In the genomic region with DNA sequence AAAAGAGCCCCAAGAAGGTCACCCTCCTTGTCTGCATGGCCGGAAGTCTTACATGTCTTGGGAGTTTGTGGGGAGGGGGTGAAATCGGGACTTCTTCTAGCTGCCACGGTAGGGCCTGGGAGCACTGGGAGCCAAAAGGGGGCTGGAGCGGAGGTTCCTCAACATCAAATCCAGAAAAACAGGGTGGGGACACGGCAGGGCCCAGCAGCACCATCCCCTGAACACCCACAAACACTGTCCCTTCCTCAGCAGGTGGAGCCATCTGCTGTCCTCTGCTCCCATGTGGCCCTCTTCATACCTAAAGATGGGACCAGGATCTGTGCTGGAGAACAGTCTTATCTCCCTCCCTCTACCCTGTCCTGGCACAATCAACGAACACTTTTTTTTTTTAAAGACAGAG, we compare ENCODE assay signal across 21 cellular contexts. TPM values are rescaled to one million over a fixed set of nuclear protein-coding genes. Genes with fewer than 3 reads are reported as not detected.
A peak's percentile ranks its signal among the peaks of the same experiment; 100 is the strongest.
DNase-seq lines count a peak whose midpoint lies in the region; ATAC-seq and TF ChIP-seq lines count a peak whose summit lies in the region.
"Had no signal": no experiment of that assay in that cellular context is flagged by ENCODE, and none has a peak within 500 bp of the region (broad histone marks: within the 10 kb centered on the region; RNA-seq: fewer than 3 reads in every experiment).

No MANE protein-coding gene starts in this region.

- intact Hi-C loops in activated CD8-positive, alpha-beta T cell treated with anti-CD3 and anti-CD28 coated beads for 36 hours (cut with micrococcal nuclease), result no loop called here
- intact Hi-C loops in posterior vena cava (cut with DNase I), result no loop called here

- H3K4me3 ChIP-seq in GM23338 (no peak overlapping the region), WERI-Rb-1 (ENCODE audit: low read depth, low read length) (peak overlapping the region; percentile 46), foreskin fibroblast (ENCODE audit: low read depth in 1 of 2, low read length in 2 of 2) (no peak overlapping the region)
- H3K4me3 ChIP-seq: left lung, vagina had no signal

- CTCF ChIA-PET in activated CD8-positive, alpha-beta T cell treated with anti-CD3 and anti-CD28 coated beads for 36 hours (lab: Charles Lee), result no interaction called here
- CTCF ChIA-PET in activated CD8-positive, alpha-beta T cell treated with anti-CD3 and anti-CD28 coated beads, Interleukin-2, amount 10 ng/mL, durations not matched to agents 7 days and 5 days (lab: Charles Lee), result interaction anchor here (1.9 kb wide), 1 partner anchor 24 kb away, joined by 4 read pairs; no protein-coding TSS in a partner anchor

- H3K36me3 Mint-ChIP-seq in activated CD8-positive, alpha-beta T cell treated with anti-CD3 and anti-CD28 coated beads for 36 hours (ENCODE audit: low read depth), result peaks cover 17% of the 10 kb centered on the region
- no peaks in the 10 kb centered on the region for H3K36me3 Mint-ChIP-seq in activated CD8-positive, alpha-beta T cell treated with anti-CD3 and anti-CD28 coated beads, Interleukin-2, amount 10 ng/mL, durations not matched to agents 7 days and 5 days (ENCODE audit: low read depth)
- peaks cover 19% of the 10 kb centered on the region; the same call in 2 of the 3 replicates for H3K36me3 Mint-ChIP-seq in GM23338 (ENCODE audit: low read depth)
- H3K36me3 Mint-ChIP-seq: activated CD4-positive, alpha-beta memory T cell treated with anti-CD3 and anti-CD28 coated beads for 36 hours had no signal

- peaks cover 9% of the 10 kb centered on the region for H3K27me3 ChIP-seq in GM23338 (ENCODE audit: insufficient read depth)
- no peaks in the 10 kb centered on the region for H3K27me3 ChIP-seq in WERI-Rb-1 (ENCODE audit: insufficient read depth, low read depth, severe bottlenecking)
- H3K27me3 ChIP-seq: vagina had no signal

- H3K36me3 ChIP-seq in GM23338 (ENCODE audit: insufficient read depth) (no peaks in the 10 kb centered on the region; the same call in 1 of the 2 replicates), WERI-Rb-1 (no peaks in the 10 kb centered on the region)
- H3K36me3 ChIP-seq: left lung, neutrophil, vagina had no signal

- no peak overlapping the region for H3K27ac Mint-ChIP-seq in activated CD8-positive, alpha-beta T cell treated with anti-CD3 and anti-CD28 coated beads for 36 hours
- no peak overlapping the region for H3K27ac Mint-ChIP-seq in activated CD8-positive, alpha-beta T cell treated with anti-CD3 and anti-CD28 coated beads, Interleukin-2, amount 10 ng/mL, durations not matched to agents 7 days and 5 days
- no peak overlapping the region for H3K27ac Mint-ChIP-seq in GM23338
- H3K27ac Mint-ChIP-seq: activated CD4-positive, alpha-beta memory T cell treated with anti-CD3 and anti-CD28 coated beads for 36 hours; CD8-positive, alpha-beta memory T cell had no signal

- POLR2A ChIA-PET in activated CD8-positive, alpha-beta T cell treated with anti-CD3 and anti-CD28 coated beads for 36 hours (lab: Charles Lee), result no interaction called here
- POLR2A ChIA-PET in activated CD8-positive, alpha-beta T cell treated with anti-CD3 and anti-CD28 coated beads, Interleukin-2, amount 10 ng/mL, durations not matched to agents 7 days and 5 days (lab: Charles Lee), result no interaction called here

- H3K9me3 ChIP-seq in WERI-Rb-1 (ENCODE audit: severe bottlenecking), result peaks cover 8% of the 10 kb centered on the region
- H3K9me3 ChIP-seq: neutrophil, vagina had no signal

- H3K4me3 Mint-ChIP-seq in activated CD8-positive, alpha-beta T cell treated with anti-CD3 and anti-CD28 coated beads for 36 hours, result peak overlapping the region; percentile 14
- no peak overlapping the region for H3K4me3 Mint-ChIP-seq in activated CD8-positive, alpha-beta T cell treated with anti-CD3 and anti-CD28 coated beads, Interleukin-2, amount 10 ng/mL, durations not matched to agents 7 days and 5 days
- H3K4me3 Mint-ChIP-seq in GM23338, result peak overlapping the region; percentile 10; the same call in 1 of the 3 replicates
- H3K4me3 Mint-ChIP-seq: activated CD4-positive, alpha-beta memory T cell treated with anti-CD3 and anti-CD28 coated beads for 36 hours had no signal

- H3K27me3 Mint-ChIP-seq in activated CD8-positive, alpha-beta T cell treated with anti-CD3 and anti-CD28 coated beads for 36 hours, result no peaks in the 10 kb centered on the region
- peaks cover 17% of the 10 kb centered on the region for H3K27me3 Mint-ChIP-seq in activated CD8-positive, alpha-beta T cell treated with anti-CD3 and anti-CD28 coated beads, Interleukin-2, amount 10 ng/mL, durations not matched to agents 7 days and 5 days (ENCODE audit: low read depth)
- H3K27me3 Mint-ChIP-seq in GM23338 (ENCODE audit: insufficient read depth, low read depth, poor library complexity), result peaks cover 13% of the 10 kb centered on the region
- H3K27me3 Mint-ChIP-seq: activated CD4-positive, alpha-beta memory T cell treated with anti-CD3 and anti-CD28 coated beads for 36 hours had no signal

- H2AFZ ChIP-seq in GM23338, result no peak overlapping the region

- H3K79me2 ChIP-seq in GM23338 (replicated peaks; ENCODE audit: insufficient read depth), result peaks cover 33% of the 10 kb centered on the region

- peaks cover 6% of the 10 kb centered on the region for H3K4me1 Mint-ChIP-seq in activated CD8-positive, alpha-beta T cell treated with anti-CD3 and anti-CD28 coated beads for 36 hours (ENCODE audit: low read depth)
- peaks cover 2% of the 10 kb centered on the region for H3K4me1 Mint-ChIP-seq in activated CD8-positive, alpha-beta T cell treated with anti-CD3 and anti-CD28 coated beads, Interleukin-2, amount 10 ng/mL, durations not matched to agents 7 days and 5 days (ENCODE audit: low read depth)
- peaks cover 5% of the 10 kb centered on the region; the same call in 2 of the 3 replicates for H3K4me1 Mint-ChIP-seq in GM23338

- peaks cover 7% of the 10 kb centered on the region; the same call in 1 of the 2 replicates for H4K20me1 ChIP-seq in GM23338 (replicated peaks; ENCODE audit: insufficient read depth)

- TF ChIP-seq CTCF in activated CD8-positive, alpha-beta T cell treated with anti-CD3 and anti-CD28 coated beads for 36 hours (IDR thresholded peaks at IDR 0.05), result no peak
- TF ChIP-seq CTCF in GM23338 (conservative IDR thresholded peaks at IDR 0.05; ENCODE audit: low read depth in 2 of 2) (no peak; a peak in 1 of 4 replicates), WERI-Rb-1 (IDR thresholded peaks at IDR 0.05; ENCODE audit: low read depth, low read length) (peak; percentile 66), foreskin fibroblast (IDR thresholded peaks at IDR 0.05; ENCODE audit: low read depth, low read length) (no peak)

- H3K27ac ChIP-seq in GM23338 (ENCODE audit: low read depth) (no peak overlapping the region), WERI-Rb-1 (no peak overlapping the region)
- H3K27ac ChIP-seq: foreskin keratinocyte, left lung, neutrophil, vagina had no signal

- no peak for ATAC-seq in activated CD8-positive, alpha-beta T cell treated with anti-CD3 and anti-CD28 coated beads for 36 hours
- ATAC-seq in activated CD8-positive, alpha-beta T cell treated with anti-CD3 and anti-CD28 coated beads, Interleukin-2, amount 10 ng/mL, durations not matched to agents 7 days and 5 days, result no peak
- ATAC-seq in GM23338 (no peak), GM21515 (IDR thresholded peaks at IDR 0.05; ENCODE audit: unreplicated experiment) (no peak)
- ATAC-seq: foreskin keratinocyte, left lung, Panc1, right cardiac atrium, SK-N-SH treated with all-trans-retinoic acid at 6 μM for 48 hours had no signal

- H3K4me2 ChIP-seq in GM23338, result no peak overlapping the region

- no peaks in the 10 kb centered on the region for H3K9me3 Mint-ChIP-seq in activated CD8-positive, alpha-beta T cell treated with anti-CD3 and anti-CD28 coated beads for 36 hours
- H3K9me3 Mint-ChIP-seq in activated CD8-positive, alpha-beta T cell treated with anti-CD3 and anti-CD28 coated beads, Interleukin-2, amount 10 ng/mL, durations not matched to agents 7 days and 5 days (ENCODE audit: insufficient read depth), result peaks cover 11% of the 10 kb centered on the region
- H3K9me3 Mint-ChIP-seq in GM23338, result no peaks in the 10 kb centered on the region

- DNase-seq in activated CD8-positive, alpha-beta T cell treated with anti-CD3 and anti-CD28 coated beads for 36 hours, result no peak
- no peak for DNase-seq in activated CD8-positive, alpha-beta T cell treated with anti-CD3 and anti-CD28 coated beads, Interleukin-2, amount 10 ng/mL, durations not matched to agents 7 days and 5 days
- no peak for DNase-seq in GM23338 (ENCODE audit: low spot score)
- peak; percentile 43 for DNase-seq in WERI-Rb-1
- peak; percentile 17 for DNase-seq in posterior vena cava (ENCODE audit: low spot score)
- DNase-seq in foreskin fibroblast, result no peak
- no peak for DNase-seq in RPMI8226
- DNase-seq: activated CD4-positive, alpha-beta memory T cell treated with anti-CD3 and anti-CD28 coated beads for 36 hours; activated gamma-delta T cell treated with Interleukin-2 at 50 U/mL for 16 hours; CD8-positive, alpha-beta memory T cell; foreskin keratinocyte; NCI-H2029 had no signal

- no peaks in the 10 kb centered on the region for H3K9me2 ChIP-seq in GM23338 (ENCODE audit: insufficient read depth)

- H3K4me1 ChIP-seq in GM23338 (ENCODE audit: insufficient read depth), result peaks cover 5% of the 10 kb centered on the region; the same call in 1 of the 2 replicates
- H3K4me1 ChIP-seq: foreskin keratinocyte, vagina had no signal

- H3F3A ChIP-seq in GM23338 (replicated peaks; ENCODE audit: low read depth), result 0 out of 2 replicates have a peak, but pooled peaks cover 3% of the 10 kb centered on the region

TF ChIP-seq in GM23338, 12 proteins besides CTCF, POLR2A, EP300 and RAD21 (continues in another document):
- TF ChIP-seq STAT1 (IDR thresholded peaks at IDR 0.05; ENCODE audit: unreplicated experiment) (no peak), NANOG (IDR thresholded peaks at IDR 0.05; ENCODE audit: borderline replicate concordance) (no peak)

RNA-seq across cellular contexts. Expression of gene TERT, which starts 2.7 kb away (rescaled TPM):
- 10 to 100 TPM; 12.5 to 12.7 TPM for total RNA-seq in activated CD8-positive, alpha-beta T cell treated with anti-CD3 and anti-CD28 coated beads for 36 hours
- under 1 TPM; 0.29 to 0.44 TPM for total RNA-seq in activated CD8-positive, alpha-beta T cell treated with anti-CD3 and anti-CD28 coated beads, Interleukin-2, amount 10 ng/mL, durations not matched to agents 7 days and 5 days
- 36.2 and 46.4 TPM in 2 replicates for total RNA-seq in GM23338 (2014; rRNA removed; shearing (Covaris generic))
- 9.1 and 9.8 TPM in 2 replicates for polyA plus RNA-seq in GM23338 (2016; fragmentation: Nextera tagmentation; extraction: Ambion mirVana)
- total RNA-seq in posterior vena cava, result under 1 TPM in 1 of 2 donors, not detected in 1; 0.14 TPM
- total RNA-seq: mucosa of gallbladder, right cardiac atrium, vagina had no signal
- polyA plus RNA-seq: AG04450; CD8-positive, alpha-beta memory T cell; foreskin keratinocyte; right cardiac atrium had no signal

RNA-seq across cellular contexts. Expression of gene CLPTM1L, which starts 52.8 kb away (rescaled TPM):
- 10 to 100 TPM; 51.4 to 56.2 TPM for total RNA-seq in activated CD8-positive, alpha-beta T cell treated with anti-CD3 and anti-CD28 coated beads for 36 hours
- total RNA-seq in activated CD8-positive, alpha-beta T cell treated with anti-CD3 and anti-CD28 coated beads, Interleukin-2, amount 10 ng/mL, durations not matched to agents 7 days and 5 days, result 10 to 100 TPM; 80.0 to 83.8 TPM
- total RNA-seq in GM23338 (2014; rRNA removed; shearing (Covaris generic)), result 110 and 142 TPM in 2 replicates
- polyA plus RNA-seq in GM23338 (2016; fragmentation: Nextera tagmentation; extraction: Ambion mirVana), result 39.9 and 41.7 TPM in 2 replicates
- 10 to 100 TPM; 56.5 to 65.9 TPM for total RNA-seq in posterior vena cava

Comparison
In these comparisons a context has a peak if more than half of its experiments do, and no peak if none do; other contexts are left out.
1. RNA of gene TERT, which starts 2.7 kb away (total RNA-seq): 36.2 to 46.4 TPM in GM23338 and 12.5 to 12.7 TPM in activated CD8-positive, alpha-beta T cell treated with anti-CD3 and anti-CD28 coated beads for 36 hours; 0.29 to 0.44 TPM in activated CD8-positive, alpha-beta T cell treated with anti-CD3 and anti-CD28 coated beads, Interleukin-2, amount 10 ng/mL, durations not matched to agents 7 days and 5 days and 0.14 TPM in posterior vena cava; every median in the first group is over 4 times any median in the second.
2. DNase-seq: peak in WERI-Rb-1 (single experiment) and posterior vena cava (single experiment); none in activated CD8-positive, alpha-beta T cell treated with anti-CD3 and anti-CD28 coated beads for 36 hours (single experiment), activated CD8-positive, alpha-beta T cell treated with anti-CD3 and anti-CD28 coated beads, Interleukin-2, amount 10 ng/mL, durations not matched to agents 7 days and 5 days (single experiment), GM23338 (single experiment), foreskin fibroblast (0 of 2) and RPMI8226 (single experiment).